19 cellular contexts compared by ENCODE assay signal in the genomic region with DNA sequence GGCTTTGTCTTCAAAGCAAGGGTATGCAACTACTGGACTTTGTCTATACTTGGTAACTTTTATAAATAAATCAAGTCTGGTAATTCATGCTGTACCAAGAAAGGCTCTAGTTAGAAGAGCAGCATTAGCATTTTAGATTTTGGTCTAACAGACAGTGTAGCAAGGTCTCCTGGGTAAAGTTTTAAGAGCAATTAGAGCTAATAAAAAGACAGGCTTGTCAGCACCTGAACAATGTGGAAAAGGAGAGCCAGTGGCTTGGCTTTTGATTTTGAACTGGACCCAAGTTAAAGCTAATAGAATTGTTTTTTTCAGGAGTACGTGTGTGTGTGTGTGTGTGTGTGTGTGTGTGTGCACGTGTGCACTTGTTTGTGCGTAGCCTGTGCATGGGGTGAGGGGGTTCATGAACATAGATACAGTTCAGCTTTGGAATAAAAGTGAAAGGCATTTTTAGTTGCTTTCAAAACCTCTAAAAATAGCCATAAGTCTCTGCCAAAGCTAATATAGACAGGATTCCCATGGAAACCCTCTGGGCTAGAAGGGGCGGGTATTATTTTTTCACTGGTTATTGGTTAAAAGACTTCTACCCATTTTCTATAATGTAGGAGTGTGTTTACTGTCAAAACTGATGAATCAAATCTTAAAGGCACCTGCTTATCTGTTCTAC.
DNase-seq lines count a peak whose midpoint lies in the region; ATAC-seq, FAIRE-seq and TF ChIP-seq lines count a peak whose summit lies in the region.
"Had no signal": no experiment of that assay in that cellular context is flagged by ENCODE, and none has a peak within 500 bp of the region (broad histone marks: within the 10 kb centered on the region; RNA-seq: fewer than 3 reads in every experiment).

No MANE protein-coding gene starts in this region.

- no peaks in the 10 kb centered on the region for H3K36me3 ChIP-seq in astrocyte (ENCODE audit: insufficient read depth, low read length)
- H3K36me3 ChIP-seq: Peyer's patch had no signal

- H3K4me3 Mint-ChIP-seq in activated CD4-positive, alpha-beta T cell treated with anti-CD3 and anti-CD28 coated beads, Interleukin-2, amount 10 ng/mL, durations not matched to agents 24 days and 14 days: no peak overlapping the region
- H3K4me3 Mint-ChIP-seq in astrocyte (ENCODE audit: unreplicated experiment): no peak overlapping the region
- no peak overlapping the region for H3K4me3 Mint-ChIP-seq in activated CD4-positive, alpha-beta memory T cell treated with anti-CD3 and anti-CD28 coated beads, Interleukin-2, amount 10 ng/mL, durations not matched to agents 7 days and 5 days
- H3K4me3 Mint-ChIP-seq: activated B cell treated with CpG ODN at 0.5 μM for 24 hours; activated naive CD4-positive, alpha-beta T cell treated with anti-CD3 and anti-CD28 coated beads for 36 hours; naive B cell had no signal

- CTCF ChIA-PET in activated CD4-positive, alpha-beta memory T cell treated with anti-CD3 and anti-CD28 coated beads, Interleukin-2, amount 10 ng/mL, durations not matched to agents 7 days and 5 days (lab: Charles Lee): no interaction called here

- H3K36me3 Mint-ChIP-seq in activated CD4-positive, alpha-beta T cell treated with anti-CD3 and anti-CD28 coated beads, Interleukin-2, amount 10 ng/mL, durations not matched to agents 24 days and 14 days (ENCODE audit: low read depth): no peaks in the 10 kb centered on the region
- H3K36me3 Mint-ChIP-seq in astrocyte (ENCODE audit: low read depth, unreplicated experiment): no peaks in the 10 kb centered on the region
- H3K36me3 Mint-ChIP-seq in activated CD4-positive, alpha-beta memory T cell treated with anti-CD3 and anti-CD28 coated beads, Interleukin-2, amount 10 ng/mL, durations not matched to agents 7 days and 5 days (ENCODE audit: low read depth): no peaks in the 10 kb centered on the region
- H3K36me3 Mint-ChIP-seq: naive B cell had no signal

- H3K27me3 Mint-ChIP-seq in activated CD4-positive, alpha-beta T cell treated with anti-CD3 and anti-CD28 coated beads, Interleukin-2, amount 10 ng/mL, durations not matched to agents 24 days and 14 days: no peaks in the 10 kb centered on the region
- H3K27me3 Mint-ChIP-seq in astrocyte (ENCODE audit: low read depth, unreplicated experiment): peaks cover 2% of the 10 kb centered on the region
- H3K27me3 Mint-ChIP-seq in activated CD4-positive, alpha-beta memory T cell treated with anti-CD3 and anti-CD28 coated beads, Interleukin-2, amount 10 ng/mL, durations not matched to agents 7 days and 5 days: no peaks in the 10 kb centered on the region
- H3K27me3 Mint-ChIP-seq: activated B cell treated with CpG ODN at 0.5 μM for 24 hours, naive B cell had no signal

- no peaks in the 10 kb centered on the region for H3K79me2 ChIP-seq in astrocyte (ENCODE audit: insufficient read depth, low read length)

- no peaks in the 10 kb centered on the region for H3K9me3 ChIP-seq in astrocyte (ENCODE audit: insufficient read depth, low read depth, low read length)
- H3K9me3 ChIP-seq: Peyer's patch, testis had no signal

- peak overlapping the region; percentile 77 for H3K4me2 ChIP-seq in astrocyte (ENCODE audit: low read length)

- H2AFZ ChIP-seq in astrocyte (ENCODE audit: low read depth, low read length): no peak overlapping the region

- no peak overlapping the region for H3K4me3 ChIP-seq in astrocyte (ENCODE audit: insufficient read depth, low read depth, low read length)
- H3K4me3 ChIP-seq: Peyer's patch, testis had no signal

- no peak overlapping the region for H3K27ac Mint-ChIP-seq in activated CD4-positive, alpha-beta T cell treated with anti-CD3 and anti-CD28 coated beads, Interleukin-2, amount 10 ng/mL, durations not matched to agents 24 days and 14 days
- H3K27ac Mint-ChIP-seq in astrocyte (ENCODE audit: unreplicated experiment): no peak overlapping the region
- no peak overlapping the region for H3K27ac Mint-ChIP-seq in activated CD4-positive, alpha-beta memory T cell treated with anti-CD3 and anti-CD28 coated beads, Interleukin-2, amount 10 ng/mL, durations not matched to agents 7 days and 5 days
- H3K27ac Mint-ChIP-seq: activated B cell treated with CpG ODN at 0.5 μM for 24 hours; activated naive CD4-positive, alpha-beta T cell treated with anti-CD3 and anti-CD28 coated beads for 36 hours had no signal

- H3K27me3 ChIP-seq in astrocyte (ENCODE audit: insufficient read depth, low read length): no peaks in the 10 kb centered on the region
- H3K27me3 ChIP-seq: Peyer's patch, testis had no signal

- intact Hi-C loops in activated CD4-positive, alpha-beta T cell treated with anti-CD3 and anti-CD28 coated beads, Interleukin-2, amount 10 ng/mL, durations not matched to agents 24 days and 14 days (cut with micrococcal nuclease): no loop called here

- ATAC-seq in HG03439 (IDR thresholded peaks at IDR 0.05; ENCODE audit: unreplicated experiment): no peak

- TF ChIP-seq CTCF in astrocyte (IDR thresholded peaks at IDR 0.05; ENCODE audit: insufficient read depth, low read depth, low read length): no peak

- no peaks in the 10 kb centered on the region for H4K20me1 ChIP-seq in astrocyte (ENCODE audit: insufficient read depth, low read length)

- no peak overlapping the region for H3K27ac ChIP-seq in astrocyte (ENCODE audit: low read depth, low read length)
- H3K27ac ChIP-seq: epithelial cell of prostate, Peyer's patch, testis had no signal

- H3K4me1 ChIP-seq in astrocyte (ENCODE audit: insufficient read depth, low read length): peaks cover 9% of the 10 kb centered on the region
- H3K4me1 ChIP-seq: Peyer's patch, testis had no signal

- FAIRE-seq in astrocyte (lab: Jason Lieb, UNC): no peak
- FAIRE-seq: G401.6 had no signal

- no peak overlapping the region for H3K9ac ChIP-seq in astrocyte (ENCODE audit: low read length)

- POLR2A ChIA-PET in activated CD4-positive, alpha-beta memory T cell treated with anti-CD3 and anti-CD28 coated beads, Interleukin-2, amount 10 ng/mL, durations not matched to agents 7 days and 5 days (lab: Charles Lee): no interaction called here

- peak; percentile 9 for DNase-seq in activated CD4-positive, alpha-beta T cell treated with anti-CD3 and anti-CD28 coated beads, Interleukin-2, amount 10 ng/mL, durations not matched to agents 24 days and 14 days
- DNase-seq in activated CD4-positive, alpha-beta T cell treated with anti-CD3 and anti-CD28 coated beads for 1 hour: no peak
- DNase-seq in astrocyte (ENCODE audit: low read depth) (peak; percentile 35), left kidney (ENCODE audit: low read depth, low spot score) (peak; percentile 4), stromal cell of bone marrow (ENCODE audit: low read depth) (peak; percentile 57), SHP77 treated with DMSO at 0.1 percent for 48 hours (lab: John Stamatoyannopoulos, UW) (no peak)
- DNase-seq in activated CD4-positive, alpha-beta memory T cell treated with anti-CD3 and anti-CD28 coated beads, Interleukin-2, amount 10 ng/mL, durations not matched to agents 7 days and 5 days: no peak
- DNase-seq: activated B cell treated with CpG ODN at 0.5 μM for 24 hours; activated naive CD4-positive, alpha-beta T cell treated with anti-CD3 and anti-CD28 coated beads for 36 hours; cerebellar nuclear complex; naive B cell; NCI-H187; Peyer's patch; stimulated activated CD4-positive, alpha-beta T cell treated with anti-CD3 and anti-CD28 coated beads, Interleukin-2, amount 100 ng/mL, for 24 hours; T-helper 1 cell; testis had no signal

- H3K9me3 Mint-ChIP-seq in activated CD4-positive, alpha-beta T cell treated with anti-CD3 and anti-CD28 coated beads, Interleukin-2, amount 10 ng/mL, durations not matched to agents 24 days and 14 days: no peaks in the 10 kb centered on the region
- H3K9me3 Mint-ChIP-seq in astrocyte (ENCODE audit: unreplicated experiment): no peaks in the 10 kb centered on the region
- no peaks in the 10 kb centered on the region for H3K9me3 Mint-ChIP-seq in activated CD4-positive, alpha-beta memory T cell treated with anti-CD3 and anti-CD28 coated beads, Interleukin-2, amount 10 ng/mL, durations not matched to agents 7 days and 5 days
- H3K9me3 Mint-ChIP-seq: activated B cell treated with CpG ODN at 0.5 μM for 24 hours; activated naive CD4-positive, alpha-beta T cell treated with anti-CD3 and anti-CD28 coated beads for 36 hours; naive B cell had no signal

- no peaks in the 10 kb centered on the region for H3K4me1 Mint-ChIP-seq in activated CD4-positive, alpha-beta T cell treated with anti-CD3 and anti-CD28 coated beads, Interleukin-2, amount 10 ng/mL, durations not matched to agents 24 days and 14 days
- H3K4me1 Mint-ChIP-seq in astrocyte (ENCODE audit: low read depth, unreplicated experiment): peaks cover 9% of the 10 kb centered on the region
- H3K4me1 Mint-ChIP-seq in activated CD4-positive, alpha-beta memory T cell treated with anti-CD3 and anti-CD28 coated beads, Interleukin-2, amount 10 ng/mL, durations not matched to agents 7 days and 5 days: no peaks in the 10 kb centered on the region

Comparison
In these comparisons a context has a peak if more than half of its experiments do, and no peak if none do; other contexts are left out.
1. DNase-seq: peak in activated CD4-positive, alpha-beta T cell treated with anti-CD3 and anti-CD28 coated beads, Interleukin-2, amount 10 ng/mL, durations not matched to agents 24 days and 14 days (single experiment), astrocyte (single experiment), left kidney (single experiment) and stromal cell of bone marrow (single experiment); none in activated CD4-positive, alpha-beta T cell treated with anti-CD3 and anti-CD28 coated beads for 1 hour (single experiment), activated CD4-positive, alpha-beta memory T cell treated with anti-CD3 and anti-CD28 coated beads, Interleukin-2, amount 10 ng/mL, durations not matched to agents 7 days and 5 days (single experiment) and SHP77 treated with DMSO at 0.1 percent for 48 hours (single experiment).